Comparison of ENCODE assay signal across 19 cellular contexts in the genomic region with DNA sequence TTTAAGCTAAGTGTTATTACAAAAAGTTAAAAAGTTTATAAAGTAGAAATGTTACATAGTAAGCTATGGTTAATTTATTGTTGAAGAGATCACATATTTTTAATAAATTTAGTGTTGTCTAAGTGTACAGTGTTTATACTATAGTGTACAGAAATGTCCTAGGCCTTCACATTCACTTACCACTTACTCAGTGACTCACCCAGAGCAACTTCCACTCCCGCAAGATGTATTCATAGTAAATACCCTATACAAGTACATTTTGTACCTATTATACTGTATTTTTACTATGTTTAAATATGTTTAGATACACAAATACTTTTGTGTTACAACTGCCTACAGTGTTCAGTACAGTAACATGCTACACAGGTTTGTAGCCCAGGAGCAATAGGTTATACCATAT.
"Had no signal": no experiment of that assay in that cellular context is flagged by ENCODE, and none has a peak within 500 bp of the region (broad histone marks: within the 10 kb centered on the region; RNA-seq: fewer than 3 reads in every experiment).

No MANE protein-coding gene starts in this region.

- H3K27ac ChIP-seq: cardiac muscle cell, heart right ventricle, parathyroid adenoma, skin epidermis, thyroid gland, upper lobe of right lung had no signal

- H2AFZ ChIP-seq: parathyroid adenoma had no signal

- H3K4me1 ChIP-seq: thyroid gland, upper lobe of right lung had no signal

- H3K27me3 ChIP-seq: cardiac muscle cell, heart right ventricle, thyroid gland, upper lobe of right lung had no signal

- H3K9me3 ChIP-seq: thyroid gland had no signal

- H3K4me3 ChIP-seq: cardiac muscle cell, heart right ventricle, skin epidermis, thyroid gland, upper lobe of right lung had no signal

- H3K36me3 ChIP-seq: cardiac muscle cell, thyroid gland, upper lobe of right lung had no signal

- DNase-seq: activated gamma-delta T cell treated with Interleukin-2 at 50 U/mL for 16 hours; activated T-cell treated with anti-CD3 and anti-CD28 coated beads, Interleukin-2, amount 50 U/mL, for 1 hour; aorta; effector CD8-positive, alpha-beta T cell; heart right ventricle; left colon; naive B cell; nucleus accumbens; right cardiac atrium; stimulated activated CD4-positive, alpha-beta T cell treated with anti-CD3 and anti-CD28 coated beads, Interleukin-1b, Interleukin-23, amount 100 ng/mL, for 48 hours; substantia nigra; T1000; thyroid gland; upper lobe of right lung had no signal

- H3K9ac ChIP-seq: parathyroid adenoma had no signal

- ATAC-seq: esophagus mucosa, heart right ventricle, left colon, right cardiac atrium, upper lobe of right lung, WTC11 had no signal
